Comparison of ENCODE assay signal across 13 cellular contexts in genomic region chr12:6116481-6117021, GRCh38. TPM values are rescaled to one million over a fixed set of nuclear protein-coding genes. Genes with fewer than 3 reads are reported as not detected.
DNase-seq lines count a peak whose midpoint lies in the region; ATAC-seq, FAIRE-seq and TF ChIP-seq lines count a peak whose summit lies in the region.
"Had no signal": no experiment of that assay in that cellular context is flagged by ENCODE, and none has a peak within 500 bp of the region (broad histone marks: within the 10 kb centered on the region; RNA-seq: fewer than 3 reads in every experiment).

No MANE protein-coding gene starts in this region.

- ATAC-seq in right lobe of liver (peak; percentile 53 to 82 (median 66)), HG03045 (IDR thresholded peaks at IDR 0.05; ENCODE audit: unreplicated experiment) (no peak), GM18873 (IDR thresholded peaks at IDR 0.05; ENCODE audit: low FRiP score, unreplicated experiment) (no peak)
- ATAC-seq: CD8-positive, alpha-beta T cell; T-cell had no signal

- H3K27me3 ChIP-seq in MG63: no peaks in the 10 kb centered on the region
- no peaks in the 10 kb centered on the region for H3K27me3 ChIP-seq in H1 (replicated peaks in 1 of 4; ENCODE audit: control insufficient read depth in 3 of 4, extremely low read depth in 1 of 4, insufficient read depth in 3 of 4, low read length in 3 of 4)
- no peaks in the 10 kb centered on the region for H3K27me3 ChIP-seq in right lobe of liver
- H3K27me3 ChIP-seq in subcutaneous abdominal adipose tissue (ENCODE audit: control insufficient read depth in 5 of 5, insufficient read depth in 4 of 5, low read length in 5 of 5): peaks cover 0 to 3% (median 0%) of the 10 kb centered on the region in 5 donors

- CTCF ChIA-PET in H1 (lab: Charles Lee; ENCODE audit: partially characterized antibody): interaction anchor here (1.0 kb wide), 2 partner anchors 57 to 168 kb away, joined by 3 read pairs; no protein-coding TSS in a partner anchor

- H3K36me3 ChIP-seq in MG63: no peaks in the 10 kb centered on the region
- no peaks in the 10 kb centered on the region for H3K36me3 ChIP-seq in H1 (ENCODE audit: control insufficient read depth in 2 of 4, insufficient read depth in 4 of 4, low read length in 3 of 4)
- no peaks in the 10 kb centered on the region for H3K36me3 ChIP-seq in right lobe of liver
- H3K36me3 ChIP-seq in subcutaneous abdominal adipose tissue (ENCODE audit: control insufficient read depth in 5 of 5, insufficient read depth in 5 of 5, low read length in 5 of 5): peaks cover 0 to 16% (median 0%) of the 10 kb centered on the region in 5 donors

- H3K9me3 Mint-ChIP-seq in chondrocyte (ENCODE audit: low read depth): no peaks in the 10 kb centered on the region
- H3K9me3 Mint-ChIP-seq: CD8-positive, alpha-beta T cell; central memory CD8-positive, alpha-beta T cell; T-cell had no signal

- no peaks in the 10 kb centered on the region for H3K79me1 ChIP-seq in H1 (ENCODE audit: low read depth, low read length)

- no peak overlapping the region for H3K4ac ChIP-seq in H1 (replicated peaks; ENCODE audit: insufficient read length, low read depth, low read length)

- no peak overlapping the region for H2BK15ac ChIP-seq in H1 (ENCODE audit: low read length)

- no peak for FAIRE-seq in H1 (lab: Jason Lieb, UNC)

- no peak overlapping the region for H4K5ac ChIP-seq in H1 (ENCODE audit: insufficient read length, low read depth, low read length)

- H3K14ac ChIP-seq in H1 (ENCODE audit: insufficient read length): no peak overlapping the region

- no peak for TF ChIP-seq RAD21 in H1 (IDR thresholded peaks at IDR 0.05 in 1 of 2, conservative IDR thresholded peaks at IDR 0.05 in 1 of 2; ENCODE audit: low read depth in 2 of 2, low read length in 2 of 2)

- no peak overlapping the region for H2BK120ac ChIP-seq in H1 (replicated peaks; ENCODE audit: low read depth, low read length)

- no peak for TF ChIP-seq EP300 in H1 (IDR thresholded peaks at IDR 0.05; ENCODE audit: borderline replicate concordance in 1 of 2, low read depth in 2 of 2, low read length in 2 of 2)

- no peak for TF ChIP-seq CTCF in H1 (IDR thresholded peaks at IDR 0.05; ENCODE audit: control extremely low read depth in 1 of 3, insufficient read depth in 1 of 3, low read depth in 1 of 3, low read length in 3 of 3)
- TF ChIP-seq CTCF in right lobe of liver (IDR thresholded peaks at IDR 0.05): no peak
- TF ChIP-seq CTCF in chondrocyte (IDR thresholded peaks at IDR 0.05): no peak

- H3K4me3 Mint-ChIP-seq in chondrocyte (ENCODE audit: unreplicated experiment): no peak overlapping the region
- H3K4me3 Mint-ChIP-seq: CD8-positive, alpha-beta T cell; central memory CD8-positive, alpha-beta T cell; T-cell had no signal

- H2BK12ac ChIP-seq in H1 (ENCODE audit: low read depth, low read length): peak overlapping the region; percentile 30; the same call in 1 of the 2 replicates

- TF ChIP-seq POLR2A in H1 (IDR thresholded peaks at IDR 0.05; ENCODE audit: control extremely low read depth in 1 of 2, low read depth in 2 of 2, low read length in 2 of 2) (no peak), right lobe of liver (IDR thresholded peaks at IDR 0.05) (no peak)

- H2BK20ac ChIP-seq in H1 (ENCODE audit: low read length): no peak overlapping the region

- H3K23me2 ChIP-seq in H1 (ENCODE audit: low read depth, low read length): no peaks in the 10 kb centered on the region

- peak overlapping the region; percentile 78; the same call in 1 of the 2 replicates for H2AFZ ChIP-seq in H1 (ENCODE audit: low read length)

- no peak overlapping the region for H4K8ac ChIP-seq in H1 (ENCODE audit: extremely low read depth, insufficient read depth, low read length)

- no peak overlapping the region for H2BK5ac ChIP-seq in H1 (ENCODE audit: low read depth, low read length)

- intact Hi-C loops in right lobe of liver (cut with DNase I): no loop called here

- H3K4me1 Mint-ChIP-seq in chondrocyte (ENCODE audit: low read depth): peaks cover 3% of the 10 kb centered on the region
- H3K4me1 Mint-ChIP-seq: central memory CD8-positive, alpha-beta T cell; T-cell had no signal

- no peak overlapping the region for H4K91ac ChIP-seq in H1 (replicated peaks; ENCODE audit: insufficient read length, low read length)

- H3K27ac ChIP-seq in H1 (ENCODE audit: low read depth, low read length) (no peak overlapping the region), right lobe of liver (no peak overlapping the region), subcutaneous abdominal adipose tissue (ENCODE audit: low read depth, low read length) (peak overlapping the region; percentile 71)

- H4K20me1 ChIP-seq in H1 (replicated peaks in 1 of 2; ENCODE audit: control insufficient read depth in 1 of 2, insufficient read depth in 2 of 2, low read length in 2 of 2): no peaks in the 10 kb centered on the region

- DNase-seq in MG63: peak; percentile 28
- DNase-seq in H1 (ENCODE audit: low read depth in 1 of 2, low spot score in 2 of 2): no peak
- peak in 2 of 3 donors; percentile 37 to 55 for DNase-seq in right lobe of liver
- DNase-seq in NCI-H1048 (lab: John Stamatoyannopoulos, UW): no peak
- no peak for DNase-seq in chondrocyte (ENCODE audit: low spot score)
- DNase-seq: CD8-positive, alpha-beta T cell; kidney glomerular epithelial cell; NCI-H1436 treated with DMSO at 0.1 percent for 48 hours; T-cell had no signal

- H3K23ac ChIP-seq in H1 (ENCODE audit: insufficient read length): no peak overlapping the region

- H3K27ac Mint-ChIP-seq in chondrocyte (ENCODE audit: unreplicated experiment): no peak overlapping the region
- H3K27ac Mint-ChIP-seq: CD8-positive, alpha-beta T cell; T-cell had no signal

- H3K9me3 ChIP-seq in MG63 (no peaks in the 10 kb centered on the region), H1 (ENCODE audit: insufficient read depth in 2 of 2, low read depth in 1 of 2, low read length in 1 of 2) (no peaks in the 10 kb centered on the region), right lobe of liver (no peaks in the 10 kb centered on the region), subcutaneous abdominal adipose tissue (ENCODE audit: control insufficient read depth in 5 of 5, low read length in 5 of 5) (no peaks in the 10 kb centered on the region)

- H3K27me3 Mint-ChIP-seq in chondrocyte (ENCODE audit: low read depth): peaks cover 2% of the 10 kb centered on the region

- H3K4me1 ChIP-seq in H1 (replicated peaks in 1 of 4; ENCODE audit: control insufficient read depth in 3 of 4, insufficient read depth in 4 of 4, low read length in 3 of 4): no peaks in the 10 kb centered on the region
- no peaks in the 10 kb centered on the region for H3K4me1 ChIP-seq in right lobe of liver
- peaks cover 0 to 84% (median 11%) of the 10 kb centered on the region in 5 donors for H3K4me1 ChIP-seq in subcutaneous abdominal adipose tissue (ENCODE audit: control insufficient read depth in 5 of 5, insufficient read depth in 5 of 5, low read length in 5 of 5)

- no peak overlapping the region for H3K4me2 ChIP-seq in H1 (ENCODE audit: insufficient read depth in 1 of 2, low read depth in 2 of 2, low read length in 2 of 2)

- 85% methylated on average over 14 of the region's 14 CpGs; no CpG with 5 or more reads in 1 of the 2 experiments for WGBS in H1 (ENCODE audit: extremely low coverage in 1 of 2, insufficient coverage in 1 of 2, insufficient read length in 1 of 2, insufficient replicate concordance in 2 of 2, low coverage in 1 of 2, low lambda C conversion rate in 2 of 2, missing lambda C conversion rate in 1 of 2), 2 experiments
- 83% methylated on average over 7 of the region's 14 CpGs for WGBS in right lobe of liver (ENCODE audit: insufficient coverage, low coverage, low lambda C conversion rate, missing lambda C conversion rate)

- no peaks in the 10 kb centered on the region for H3K36me3 Mint-ChIP-seq in chondrocyte (ENCODE audit: low read depth)
- H3K36me3 Mint-ChIP-seq: CD8-positive, alpha-beta T cell; T-cell had no signal

- H3K18ac ChIP-seq in H1 (ENCODE audit: extremely low read depth, low read length): no peak overlapping the region

- H3K4me3 ChIP-seq in MG63 (no peak overlapping the region), H1 (ENCODE audit: extremely low read depth in 1 of 4, insufficient read depth in 2 of 4, low read depth in 3 of 4, low read length in 4 of 4) (no peak overlapping the region), right lobe of liver (no peak overlapping the region), subcutaneous abdominal adipose tissue (ENCODE audit: low read depth in 1 of 5, low read length in 5 of 5) (peak overlapping the region in 2 of 5 donors; percentile 8 to 24)

- no peak overlapping the region for H3K9ac ChIP-seq in H1 (replicated peaks in 1 of 4; ENCODE audit: extremely low read depth in 1 of 4, low read depth in 3 of 4, low read length in 3 of 4)
- peak overlapping the region in 1 of 5 donors; percentile 9 for H3K9ac ChIP-seq in subcutaneous abdominal adipose tissue (ENCODE audit: low read length in 5 of 5)

- H3K56ac ChIP-seq in H1 (replicated peaks; ENCODE audit: insufficient read length, low read depth, low read length): no peak overlapping the region

- POLR2A ChIA-PET in H1 (lab: Charles Lee; ENCODE audit: partially characterized antibody): interaction anchor here (0.6 kb wide), 2 partner anchors 292 to 317 kb away, joined by 3 to 4 read pairs; no protein-coding TSS in a partner anchor

- no peak overlapping the region for H2AK5ac ChIP-seq in H1 (ENCODE audit: low read depth, low read length)

- no peaks in the 10 kb centered on the region for H3K79me2 ChIP-seq in H1 (ENCODE audit: control insufficient read depth in 1 of 2, insufficient read depth in 2 of 2, low read length in 2 of 2)

TF ChIP-seq in H1, 55 proteins besides CTCF, POLR2A, EP300 and RAD21 (continues in another document):
- no peak for TF ChIP-seq NANOG (IDR thresholded peaks at IDR 0.05; ENCODE audit: insufficient read depth, low read depth, low read length, poor library complexity, severe bottlenecking)
- no peak for TF ChIP-seq SIRT6 (IDR thresholded peaks at IDR 0.05; ENCODE audit: low read length)
- no peak for TF ChIP-seq SAP30 (IDR thresholded peaks at IDR 0.05; ENCODE audit: insufficient read depth, insufficient replicate concordance, low read length)
- TF ChIP-seq TBP (IDR thresholded peaks at IDR 0.05; ENCODE audit: low read depth, low read length): no peak

RNA-seq across cellular contexts. Expression of gene VWF, which starts 7.9 kb away (rescaled TPM):
- total RNA-seq in MG63 (2014; rRNA removed; shearing (Covaris generic); ENCODE audit: low replicate concordance): 0.03 and 0.12 TPM in 2 replicates
- 0.60 and 0.63 TPM in 2 replicates for total RNA-seq in H1 (2021; fragmentation: NEBNext Ultra II Directional; extraction: Animal tissue kit (Norgen Biotek cat#: 25700))
- polyA plus RNA-seq in H1 (2011; rRNA removed): 0.39 and 0.67 TPM in 2 replicates
- polyA plus RNA-seq in H1 (2011; cell fraction: cytosol; rRNA removed): 0.40 TPM
- 1.1 TPM for polyA plus RNA-seq in H1 (2011; cell fraction: nucleus; rRNA removed)
- 0.54 to 0.73 TPM (median 0.56 TPM) in 4 replicates for polyA plus RNA-seq in H1 (2012, experiment 1 of 2)
- polyA plus RNA-seq in H1 (2012, experiment 2 of 2): 0.18 TPM
- 0.28 TPM for polyA plus RNA-seq in H1 (2013, experiment 1 of 2)
- 0.17 TPM for polyA plus RNA-seq in H1 (2013, experiment 2 of 2)
- polyA minus RNA-seq in H1 (2011; rRNA and poly(A)+ RNA removed): 1.2 and 1.5 TPM in 2 replicates
- 0.37 TPM for polyA minus RNA-seq in H1 (2011; cell fraction: cytosol; rRNA and poly(A)+ RNA removed)
- polyA minus RNA-seq in H1 (2011; cell fraction: nucleus; rRNA and poly(A)+ RNA removed): 1.7 TPM
- total RNA-seq in right lobe of liver: 10 to 100 TPM in 3 of 6 experiments, 1 to 10 TPM in 3; 5.7 to 16.6 (median 9.6) TPM
- total RNA-seq in chondrocyte: 0.05 to 0.08 TPM (median 0.07 TPM) in 3 replicates
- total RNA-seq: CD8-positive, alpha-beta T cell had no signal

Comparison
In these comparisons a context has a peak if more than half of its experiments do, and no peak if none do; other contexts are left out.
1. DNase-seq: peak in MG63 (single experiment) and right lobe of liver (2 of 3); none in H1 (0 of 2), NCI-H1048 (single experiment) and chondrocyte (single experiment).
2. ATAC-seq: peak in right lobe of liver (4 of 4); none in HG03045 (single experiment) and GM18873 (single experiment).